In the genomic region with DNA sequence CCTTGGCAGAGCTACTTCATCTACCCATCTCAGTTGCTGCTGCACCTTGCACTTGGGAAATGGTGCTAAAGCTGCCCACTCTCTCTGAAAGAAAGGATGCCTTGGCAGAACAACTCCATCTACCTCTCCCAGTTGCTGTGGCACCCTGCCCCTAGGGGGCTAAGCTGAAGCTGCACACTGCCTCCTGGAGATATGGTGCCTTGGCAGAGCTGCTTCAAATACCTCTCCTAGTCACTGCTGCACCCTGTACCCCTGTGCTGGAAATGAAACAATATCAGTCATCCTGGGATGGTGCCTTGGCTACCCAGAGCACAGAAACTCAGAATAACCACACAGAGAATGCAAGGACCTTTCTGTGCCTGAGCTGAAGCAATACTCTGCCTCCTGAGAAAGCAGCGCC, we compare ENCODE assay signal across 2 cellular contexts.
TF ChIP-seq lines count a peak whose summit lies in the region.

No MANE protein-coding gene starts in this region.

TF ChIP-seq in GM23338, 12 proteins besides CTCF, POLR2A, EP300 and RAD21:
- TF ChIP-seq ZNF331 (CRISPR knock-in tag; IDR thresholded peaks at IDR 0.05; ENCODE audit: low read depth) (no peak), NANOG (IDR thresholded peaks at IDR 0.05; ENCODE audit: borderline replicate concordance) (no peak), CREB1 (CRISPR knock-in tag; IDR thresholded peaks at IDR 0.05; ENCODE audit: low read depth) (no peak), EZH2 (IDR thresholded peaks at IDR 0.05; ENCODE audit: low read depth, unreplicated experiment) (no peak), POLR2AphosphoS5 (IDR thresholded peaks at IDR 0.05; ENCODE audit: low read depth) (no peak), STAT1 (IDR thresholded peaks at IDR 0.05; ENCODE audit: unreplicated experiment) (no peak), ZNF114 (CRISPR knock-in tag; IDR thresholded peaks at IDR 0.05) (no peak), REST (IDR thresholded peaks at IDR 0.05; ENCODE audit: unreplicated experiment) (no peak), ETS1 (IDR thresholded peaks at IDR 0.05) (no peak), EZH2phosphoT487 (IDR thresholded peaks at IDR 0.05; ENCODE audit: unreplicated experiment) (no peak), JUNB (IDR thresholded peaks at IDR 0.05; ENCODE audit: unreplicated experiment) (no peak)

TF ChIP-seq in H1, 55 proteins besides CTCF, POLR2A, EP300 and RAD21:
- TF ChIP-seq KDM5A (IDR thresholded peaks at IDR 0.05; ENCODE audit: low read length): no peak
- TF ChIP-seq CHD7 (IDR thresholded peaks at IDR 0.05; ENCODE audit: insufficient replicate concordance, low read length): no peak
- no peak for TF ChIP-seq RNF2 (IDR thresholded peaks at IDR 0.05; ENCODE audit: borderline replicate concordance, low read depth, low read length, missing control alignments, poor library complexity, severe bottlenecking)
- no peak for TF ChIP-seq HDAC2 (IDR thresholded peaks at IDR 0.05; ENCODE audit: borderline replicate concordance in 1 of 2, low read depth in 2 of 2, low read length in 2 of 2)
- TF ChIP-seq CHD2 (IDR thresholded peaks at IDR 0.05; ENCODE audit: low read length): no peak
- TF ChIP-seq GABPA (IDR thresholded peaks at IDR 0.05; ENCODE audit: borderline replicate concordance, insufficient read depth, low read length): no peak
- TF ChIP-seq CBX5 (IDR thresholded peaks at IDR 0.05; ENCODE audit: low read depth, low read length): no peak
- no peak for TF ChIP-seq HDAC6 (IDR thresholded peaks at IDR 0.05; ENCODE audit: low read depth, low read length)
- no peak for TF ChIP-seq CHD1 (IDR thresholded peaks at IDR 0.05; ENCODE audit: low read depth, low read length)
- no peak for TF ChIP-seq BACH1 (IDR thresholded peaks at IDR 0.05; ENCODE audit: low read length)
- TF ChIP-seq CTBP2 (IDR thresholded peaks at IDR 0.05; ENCODE audit: borderline replicate concordance, insufficient read depth, insufficient read length, low read length): no peak
